ENCODE assay signal across 1 cellular context in the genomic region with DNA sequence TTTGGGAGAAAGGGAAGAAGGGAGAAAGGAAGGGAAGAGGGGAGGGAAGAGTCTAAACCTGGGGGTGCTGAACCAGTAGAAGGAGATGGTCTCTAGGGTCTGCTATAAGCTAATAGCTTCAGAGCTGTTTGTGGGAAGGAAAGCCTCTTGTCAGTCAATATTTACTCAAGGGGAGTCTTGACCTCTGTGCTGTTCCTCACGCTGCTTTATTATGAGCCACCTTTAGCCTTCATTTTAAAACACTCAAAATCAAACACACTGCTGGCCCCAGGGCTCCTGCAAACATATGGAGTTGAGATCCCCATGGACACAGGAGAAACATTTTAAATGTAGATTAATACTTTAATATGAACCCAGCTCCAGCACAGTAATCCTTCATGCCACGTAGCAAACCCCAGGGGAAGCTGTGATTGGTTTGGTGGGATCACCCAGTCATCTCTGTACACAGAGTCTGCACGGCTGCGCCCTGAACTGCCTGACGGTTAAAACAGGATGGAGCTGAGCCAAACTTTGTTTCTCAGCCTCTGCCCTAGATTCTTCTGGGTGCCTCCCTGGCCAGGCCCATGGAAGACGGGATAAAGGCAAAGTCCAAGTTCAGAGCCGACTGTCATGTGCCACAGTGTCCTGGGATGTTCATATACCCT.
TF ChIP-seq lines count a peak whose summit lies in the region.

No MANE protein-coding gene starts in this region.

TF ChIP-seq in HepG2, 621 proteins besides CTCF, POLR2A, EP300 and RAD21 (continued from another document and continues in another):
- TF ChIP-seq, protein P1, sequence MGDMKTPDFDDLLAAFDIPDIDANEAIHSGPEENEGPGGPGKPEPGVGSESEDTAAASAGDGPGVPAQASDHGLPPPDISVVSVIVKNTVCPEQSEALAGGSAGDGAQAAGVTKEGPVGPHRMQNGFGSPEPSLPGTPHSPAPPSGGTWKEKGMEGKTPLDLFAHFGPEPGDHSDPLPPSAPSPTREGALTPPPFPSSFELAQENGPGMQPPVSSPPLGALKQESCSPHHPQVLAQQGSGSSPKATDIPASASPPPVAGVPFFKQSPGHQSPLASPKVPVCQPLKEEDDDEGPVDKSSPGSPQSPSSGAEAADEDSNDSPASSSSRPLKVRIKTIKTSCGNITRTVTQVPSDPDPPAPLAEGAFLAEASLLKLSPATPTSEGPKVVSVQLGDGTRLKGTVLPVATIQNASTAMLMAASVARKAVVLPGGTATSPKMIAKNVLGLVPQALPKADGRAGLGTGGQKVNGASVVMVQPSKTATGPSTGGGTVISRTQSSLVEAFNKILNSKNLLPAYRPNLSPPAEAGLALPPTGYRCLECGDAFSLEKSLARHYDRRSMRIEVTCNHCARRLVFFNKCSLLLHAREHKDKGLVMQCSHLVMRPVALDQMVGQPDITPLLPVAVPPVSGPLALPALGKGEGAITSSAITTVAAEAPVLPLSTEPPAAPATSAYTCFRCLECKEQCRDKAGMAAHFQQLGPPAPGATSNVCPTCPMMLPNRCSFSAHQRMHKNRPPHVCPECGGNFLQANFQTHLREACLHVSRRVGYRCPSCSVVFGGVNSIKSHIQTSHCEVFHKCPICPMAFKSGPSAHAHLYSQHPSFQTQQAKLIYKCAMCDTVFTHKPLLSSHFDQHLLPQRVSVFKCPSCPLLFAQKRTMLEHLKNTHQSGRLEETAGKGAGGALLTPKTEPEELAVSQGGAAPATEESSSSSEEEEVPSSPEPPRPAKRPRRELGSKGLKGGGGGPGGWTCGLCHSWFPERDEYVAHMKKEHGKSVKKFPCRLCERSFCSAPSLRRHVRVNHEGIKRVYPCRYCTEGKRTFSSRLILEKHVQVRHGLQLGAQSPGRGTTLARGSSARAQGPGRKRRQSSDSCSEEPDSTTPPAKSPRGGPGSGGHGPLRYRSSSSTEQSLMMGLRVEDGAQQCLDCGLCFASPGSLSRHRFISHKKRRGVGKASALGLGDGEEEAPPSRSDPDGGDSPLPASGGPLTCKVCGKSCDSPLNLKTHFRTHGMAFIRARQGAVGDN (CRISPR knock-in tag; IDR thresholded peaks at IDR 0.05): no peak
- no peak for TF ChIP-seq ZIK1 (CRISPR knock-in tag; IDR thresholded peaks at IDR 0.05; ENCODE audit: borderline replicate concordance, low read depth)
- no peak for TF ChIP-seq SOX13 (IDR thresholded peaks at IDR 0.05)
- peak in 1 of 2 experiments; percentile 16; a peak in 1 of 4 replicates for TF ChIP-seq SOX13 (CRISPR knock-in tag; conservative IDR thresholded peaks at IDR 0.05 in 1 of 2, IDR thresholded peaks at IDR 0.05 in 1 of 2)
- TF ChIP-seq KAT8 (CRISPR knock-in tag; IDR thresholded peaks at IDR 0.05): no peak
- no peak for TF ChIP-seq FOXC1 (CRISPR knock-in tag; IDR thresholded peaks at IDR 0.05; ENCODE audit: borderline replicate concordance)
- no peak for TF ChIP-seq NR2F2 (IDR thresholded peaks at IDR 0.05; ENCODE audit: borderline replicate concordance, low read depth)
- 0 out of 2 replicates have a peak, but pooled peaks have one; percentile 19 for TF ChIP-seq KDM6A (CRISPR knock-in tag; IDR thresholded peaks at IDR 0.05; ENCODE audit: low read depth)
- no peak for TF ChIP-seq DBP (CRISPR knock-in tag; IDR thresholded peaks at IDR 0.05; ENCODE audit: not compliant biosample characterization)
- TF ChIP-seq CCAR2 (optimal IDR thresholded peaks at IDR 0.05; ENCODE audit: low read depth, low read length): no peak
- TF ChIP-seq ZNF777 (CRISPR knock-in tag; IDR thresholded peaks at IDR 0.05): no peak
- no peak for TF ChIP-seq ZFP41 (CRISPR knock-in tag; IDR thresholded peaks at IDR 0.05; ENCODE audit: borderline replicate concordance)
- TF ChIP-seq NRL (CRISPR knock-in tag; IDR thresholded peaks at IDR 0.05; ENCODE audit: borderline replicate concordance): no peak
- TF ChIP-seq CAMTA2 (CRISPR knock-in tag; IDR thresholded peaks at IDR 0.05; ENCODE audit: borderline replicate concordance): no peak
- no peak for TF ChIP-seq HDAC6 (IDR thresholded peaks at IDR 0.05; ENCODE audit: low read depth, low read length)
- TF ChIP-seq ATRX (CRISPR knock-in tag; IDR thresholded peaks at IDR 0.05; ENCODE audit: borderline replicate concordance): no peak
- no peak for TF ChIP-seq CEBPB (IDR thresholded peaks at IDR 0.05; ENCODE audit: borderline replicate concordance, low read depth, low read length)
- TF ChIP-seq RCOR2 (CRISPR knock-in tag; IDR thresholded peaks at IDR 0.05): no peak
- TF ChIP-seq STAG1 (CRISPR knock-in tag; IDR thresholded peaks at IDR 0.05): no peak
- TF ChIP-seq ZNF503 (CRISPR knock-in tag; IDR thresholded peaks at IDR 0.05): no peak
- no peak for TF ChIP-seq ZNF598 (CRISPR knock-in tag; IDR thresholded peaks at IDR 0.05; ENCODE audit: borderline replicate concordance)
- peak; percentile 66 for TF ChIP-seq TBL1XR1 (IDR thresholded peaks at IDR 0.05; ENCODE audit: borderline replicate concordance, low read length, partially characterized antibody)
- peak; percentile 30; the same call in 1 of the 2 replicates for TF ChIP-seq SKIL (CRISPR knock-in tag; IDR thresholded peaks at IDR 0.05; ENCODE audit: borderline replicate concordance)
- no peak for TF ChIP-seq ZSCAN20 (CRISPR knock-in tag; IDR thresholded peaks at IDR 0.05; ENCODE audit: borderline replicate concordance)
- TF ChIP-seq ZKSCAN8 (CRISPR knock-in tag; IDR thresholded peaks at IDR 0.05; ENCODE audit: borderline replicate concordance): peak; percentile 31; the same call in 1 of the 2 replicates
- TF ChIP-seq MTF2 (CRISPR knock-in tag; IDR thresholded peaks at IDR 0.05; ENCODE audit: borderline replicate concordance): no peak
- TF ChIP-seq ZBTB8A (CRISPR knock-in tag; IDR thresholded peaks at IDR 0.05; ENCODE audit: borderline replicate concordance, low read depth): no peak
- TF ChIP-seq, protein P2, sequence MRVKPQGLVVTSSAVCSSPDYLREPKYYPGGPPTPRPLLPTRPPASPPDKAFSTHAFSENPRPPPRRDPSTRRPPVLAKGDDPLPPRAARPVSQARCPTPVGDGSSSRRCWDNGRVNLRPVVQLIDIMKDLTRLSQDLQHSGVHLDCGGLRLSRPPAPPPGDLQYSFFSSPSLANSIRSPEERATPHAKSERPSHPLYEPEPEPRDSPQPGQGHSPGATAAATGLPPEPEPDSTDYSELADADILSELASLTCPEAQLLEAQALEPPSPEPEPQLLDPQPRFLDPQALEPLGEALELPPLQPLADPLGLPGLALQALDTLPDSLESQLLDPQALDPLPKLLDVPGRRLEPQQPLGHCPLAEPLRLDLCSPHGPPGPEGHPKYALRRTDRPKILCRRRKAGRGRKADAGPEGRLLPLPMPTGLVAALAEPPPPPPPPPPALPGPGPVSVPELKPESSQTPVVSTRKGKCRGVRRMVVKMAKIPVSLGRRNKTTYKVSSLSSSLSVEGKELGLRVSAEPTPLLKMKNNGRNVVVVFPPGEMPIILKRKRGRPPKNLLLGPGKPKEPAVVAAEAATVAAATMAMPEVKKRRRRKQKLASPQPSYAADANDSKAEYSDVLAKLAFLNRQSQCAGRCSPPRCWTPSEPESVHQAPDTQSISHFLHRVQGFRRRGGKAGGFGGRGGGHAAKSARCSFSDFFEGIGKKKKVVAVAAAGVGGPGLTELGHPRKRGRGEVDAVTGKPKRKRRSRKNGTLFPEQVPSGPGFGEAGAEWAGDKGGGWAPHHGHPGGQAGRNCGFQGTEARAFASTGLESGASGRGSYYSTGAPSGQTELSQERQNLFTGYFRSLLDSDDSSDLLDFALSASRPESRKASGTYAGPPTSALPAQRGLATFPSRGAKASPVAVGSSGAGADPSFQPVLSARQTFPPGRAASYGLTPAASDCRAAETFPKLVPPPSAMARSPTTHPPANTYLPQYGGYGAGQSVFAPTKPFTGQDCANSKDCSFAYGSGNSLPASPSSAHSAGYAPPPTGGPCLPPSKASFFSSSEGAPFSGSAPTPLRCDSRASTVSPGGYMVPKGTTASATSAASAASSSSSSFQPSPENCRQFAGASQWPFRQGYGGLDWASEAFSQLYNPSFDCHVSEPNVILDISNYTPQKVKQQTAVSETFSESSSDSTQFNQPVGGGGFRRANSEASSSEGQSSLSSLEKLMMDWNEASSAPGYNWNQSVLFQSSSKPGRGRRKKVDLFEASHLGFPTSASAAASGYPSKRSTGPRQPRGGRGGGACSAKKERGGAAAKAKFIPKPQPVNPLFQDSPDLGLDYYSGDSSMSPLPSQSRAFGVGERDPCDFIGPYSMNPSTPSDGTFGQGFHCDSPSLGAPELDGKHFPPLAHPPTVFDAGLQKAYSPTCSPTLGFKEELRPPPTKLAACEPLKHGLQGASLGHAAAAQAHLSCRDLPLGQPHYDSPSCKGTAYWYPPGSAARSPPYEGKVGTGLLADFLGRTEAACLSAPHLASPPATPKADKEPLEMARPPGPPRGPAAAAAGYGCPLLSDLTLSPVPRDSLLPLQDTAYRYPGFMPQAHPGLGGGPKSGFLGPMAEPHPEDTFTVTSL (CRISPR knock-in tag; IDR thresholded peaks at IDR 0.05; ENCODE audit: borderline replicate concordance): peak; percentile 36; the same call in 1 of the 2 replicates
- no peak for TF ChIP-seq ZNF720 (CRISPR knock-in tag; IDR thresholded peaks at IDR 0.05)
- TF ChIP-seq ZNF597 (CRISPR knock-in tag; IDR thresholded peaks at IDR 0.05): no peak
- TF ChIP-seq, protein P3, sequence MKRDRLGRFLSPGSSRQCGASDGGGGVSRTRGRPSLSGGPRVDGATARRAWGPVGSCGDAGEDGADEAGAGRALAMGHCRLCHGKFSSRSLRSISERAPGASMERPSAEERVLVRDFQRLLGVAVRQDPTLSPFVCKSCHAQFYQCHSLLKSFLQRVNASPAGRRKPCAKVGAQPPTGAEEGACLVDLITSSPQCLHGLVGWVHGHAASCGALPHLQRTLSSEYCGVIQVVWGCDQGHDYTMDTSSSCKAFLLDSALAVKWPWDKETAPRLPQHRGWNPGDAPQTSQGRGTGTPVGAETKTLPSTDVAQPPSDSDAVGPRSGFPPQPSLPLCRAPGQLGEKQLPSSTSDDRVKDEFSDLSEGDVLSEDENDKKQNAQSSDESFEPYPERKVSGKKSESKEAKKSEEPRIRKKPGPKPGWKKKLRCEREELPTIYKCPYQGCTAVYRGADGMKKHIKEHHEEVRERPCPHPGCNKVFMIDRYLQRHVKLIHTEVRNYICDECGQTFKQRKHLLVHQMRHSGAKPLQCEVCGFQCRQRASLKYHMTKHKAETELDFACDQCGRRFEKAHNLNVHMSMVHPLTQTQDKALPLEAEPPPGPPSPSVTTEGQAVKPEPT (CRISPR knock-in tag; IDR thresholded peaks at IDR 0.05; ENCODE audit: low read depth): no peak
- TF ChIP-seq ZNF629 (CRISPR knock-in tag; conservative IDR thresholded peaks at IDR 0.05): no peak
- no peak for TF ChIP-seq ZFX (CRISPR knock-in tag; IDR thresholded peaks at IDR 0.05; ENCODE audit: low read depth)
- TF ChIP-seq KDM2A (CRISPR knock-in tag; IDR thresholded peaks at IDR 0.05; ENCODE audit: borderline replicate concordance, low read depth): peak; percentile 32; the same call in 1 of the 2 replicates
- TF ChIP-seq FLYWCH1 (CRISPR knock-in tag; IDR thresholded peaks at IDR 0.05): no peak
- no peak for TF ChIP-seq CREB1 (IDR thresholded peaks at IDR 0.05)
- TF ChIP-seq CREB1 (CRISPR knock-in tag; IDR thresholded peaks at IDR 0.05): 0 out of 2 replicates have a peak, but pooled peaks have one; percentile 30
- no peak for TF ChIP-seq ZNF207 (IDR thresholded peaks at IDR 0.05; ENCODE audit: borderline replicate concordance)
- TF ChIP-seq ZNF260 (CRISPR knock-in tag; IDR thresholded peaks at IDR 0.05; ENCODE audit: borderline replicate concordance, low read depth): no peak
- TF ChIP-seq MZF1 (CRISPR knock-in tag; IDR thresholded peaks at IDR 0.05; ENCODE audit: borderline replicate concordance): no peak
- no peak for TF ChIP-seq ZNF709 (CRISPR knock-in tag; IDR thresholded peaks at IDR 0.05)
- peak; percentile 59; the same call in 1 of the 2 replicates for TF ChIP-seq BCL6 (CRISPR knock-in tag; IDR thresholded peaks at IDR 0.05)
- TF ChIP-seq ZNF329 (CRISPR knock-in tag; IDR thresholded peaks at IDR 0.05; ENCODE audit: low read depth): no peak
